In the genomic region with DNA sequence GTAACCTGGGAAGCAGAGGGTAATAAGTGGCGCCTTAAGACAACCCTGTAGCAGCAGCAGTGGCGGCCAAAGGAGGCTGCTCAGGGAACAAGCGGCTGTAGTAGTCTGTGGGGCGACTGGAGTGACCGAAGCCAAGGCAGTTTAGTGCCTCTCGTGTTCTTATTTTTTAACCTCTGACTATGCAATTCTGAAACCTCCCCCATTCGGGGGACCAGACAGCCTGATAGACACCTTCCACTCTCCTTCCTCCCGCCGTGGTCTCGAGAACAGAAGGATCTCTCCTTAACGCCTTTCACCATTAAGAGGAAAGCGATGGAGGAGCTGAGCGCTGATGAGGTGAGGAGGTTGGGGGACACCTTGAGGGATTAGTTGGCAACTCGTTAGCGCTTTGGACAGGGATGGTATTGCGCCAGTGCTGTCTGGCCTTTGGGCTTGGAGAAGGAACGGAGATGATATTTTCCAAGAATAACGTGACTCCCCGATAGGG, we compare ENCODE assay signal across 8 cellular contexts. TPM values are rescaled to one million over a fixed set of nuclear protein-coding genes. Genes with fewer than 3 reads are reported as not detected.
A peak's percentile ranks its signal among the peaks of the same experiment; 100 is the strongest.
DNase-seq lines count a peak whose midpoint lies in the region; ATAC-seq and TF ChIP-seq lines count a peak whose summit lies in the region.

No MANE protein-coding gene starts in this region.

- WGBS in lung, 2 donors: 0 to 1% methylated on average over 19 of the region's 19 CpGs
- WGBS in suprapubic skin: under 1% methylated on average over 18 of the region's 19 CpGs

- DNase-seq in BE2C (peak; percentile 10), PC-3 (peak; percentile 46), lung (ENCODE audit: low spot score) (peak; percentile 29), suprapubic skin (ENCODE audit: low spot score in 2 of 2) (peak in 1 of 2 donors; percentile 69), ecto neural progenitor cell (ENCODE audit: low spot score) (no peak)

- no peaks in the 10 kb centered on the region for H3K36me3 ChIP-seq in BE2C
- H3K36me3 ChIP-seq in PC-3 (ENCODE audit: low read depth, low read length): peaks cover 3% of the 10 kb centered on the region; the same call in 1 of the 2 replicates
- peaks cover 0 to 3% of the 10 kb centered on the region in 2 donors for H3K36me3 ChIP-seq in lung (ENCODE audit: control insufficient read depth in 2 of 2, insufficient read depth in 2 of 2, low read length in 2 of 2)
- peaks cover 13% of the 10 kb centered on the region for H3K36me3 ChIP-seq in suprapubic skin

- H3K4me1 ChIP-seq in BE2C: no peaks in the 10 kb centered on the region
- peaks cover 13% of the 10 kb centered on the region for H3K4me1 ChIP-seq in PC-3 (ENCODE audit: insufficient read depth, low read length)
- peaks cover 0 to 8% of the 10 kb centered on the region in 2 donors for H3K4me1 ChIP-seq in lung (ENCODE audit: control insufficient read depth in 2 of 2, insufficient read depth in 2 of 2, low read length in 2 of 2)
- H3K4me1 ChIP-seq in suprapubic skin: peaks cover 30% of the 10 kb centered on the region

- H3K79me2 ChIP-seq in PC-3 (ENCODE audit: low read length): peaks cover 52% of the 10 kb centered on the region

- no peak for TF ChIP-seq POLR2A in suprapubic skin (IDR thresholded peaks at IDR 0.05)

- TF ChIP-seq CTCF in BE2C (IDR thresholded peaks at IDR 0.05; ENCODE audit: low read depth, low read length): no peak
- peak; percentile 11; the same call in 1 of the 2 replicates for TF ChIP-seq CTCF in GM12875 (IDR thresholded peaks at IDR 0.05; ENCODE audit: borderline replicate concordance, insufficient read depth, low read depth, low read length)
- no peak for TF ChIP-seq CTCF in PC-3 (conservative IDR thresholded peaks at IDR 0.05; ENCODE audit: low read depth, low read length)
- no peak for TF ChIP-seq CTCF in lung (IDR thresholded peaks at IDR 0.05; ENCODE audit: control extremely low read depth, extremely low read depth)
- no peak for TF ChIP-seq CTCF in suprapubic skin (IDR thresholded peaks at IDR 0.05)

- intact Hi-C loops in PC-3 (cut with micrococcal nuclease): loop anchor here (2.0 to 5.0 kb wide), 3 partner anchors 36 to 161 kb away; a partner anchor contains a TSS

- H3K9me3 ChIP-seq in BE2C (no peaks in the 10 kb centered on the region), PC-3 (ENCODE audit: low read length) (no peaks in the 10 kb centered on the region), lung (ENCODE audit: control insufficient read depth in 2 of 2, insufficient read depth in 1 of 2, low read length in 1 of 2) (no peaks in the 10 kb centered on the region), suprapubic skin (no peaks in the 10 kb centered on the region)

- peak overlapping the region; percentile 81 for H3K9ac ChIP-seq in PC-3 (ENCODE audit: low read length)

- no peaks in the 10 kb centered on the region for H3K9me2 ChIP-seq in PC-3 (replicated peaks; ENCODE audit: low read length)

- peak overlapping the region; percentile 86 for H3K4me2 ChIP-seq in PC-3 (ENCODE audit: low read length)

- POLR2A ChIA-PET in PC-3 (lab: Charles Lee; ENCODE audit: unreplicated experiment): interaction anchor here (0.8 kb wide), 1 partner anchor 162 kb away, joined by 3 read pairs; no protein-coding TSS in a partner anchor

- no peaks in the 10 kb centered on the region for H4K20me1 ChIP-seq in PC-3 (ENCODE audit: low read length)

- CTCF ChIA-PET in PC-3 (lab: Charles Lee): interaction anchor here (0.6 kb wide), 1 partner anchor 83 kb away, joined by 3 read pairs; no protein-coding TSS in a partner anchor

- no peak for TF ChIP-seq EP300 in suprapubic skin (IDR thresholded peaks at IDR 0.05)

- H3K27me3 ChIP-seq in BE2C: no peaks in the 10 kb centered on the region
- no peaks in the 10 kb centered on the region for H3K27me3 ChIP-seq in PC-3 (ENCODE audit: low read length)
- H3K27me3 ChIP-seq in lung (ENCODE audit: control insufficient read depth, insufficient read depth): no peaks in the 10 kb centered on the region
- H3K27me3 ChIP-seq in suprapubic skin: no peaks in the 10 kb centered on the region

- peak overlapping the region; percentile 90 for H2AFZ ChIP-seq in PC-3 (ENCODE audit: low read length)

- ATAC-seq in HG03064 (IDR thresholded peaks at IDR 0.05; ENCODE audit: low read depth, unreplicated experiment) (peak; percentile 13), PC-3 (peak; percentile 35), lung (ENCODE audit: insufficient read depth, low FRiP score) (peak; percentile 36)

- H3K4me3 ChIP-seq in BE2C (ENCODE audit: low read depth, low read length): peak overlapping the region; percentile 88
- peak overlapping the region; percentile 97 for H3K4me3 ChIP-seq in GM12875 (ENCODE audit: low read depth, low read length)
- peak overlapping the region; percentile 81 for H3K4me3 ChIP-seq in PC-3 (ENCODE audit: low read length)
- peak overlapping the region; percentile 94 for H3K4me3 ChIP-seq in lung
- H3K4me3 ChIP-seq in suprapubic skin: peak overlapping the region; percentile 81

- H3F3A ChIP-seq in PC-3 (ENCODE audit: low read length, unreplicated experiment): no peaks in the 10 kb centered on the region

- peak overlapping the region; percentile 84 for H3K27ac ChIP-seq in PC-3 (ENCODE audit: low read length)
- peak overlapping the region; percentile 96 for H3K27ac ChIP-seq in cingulate gyrus (ENCODE audit: low read depth, low read length)
- peak overlapping the region; percentile 90 to 97 for H3K27ac ChIP-seq in lung (ENCODE audit: low read depth in 1 of 2, low read length in 1 of 2)
- H3K27ac ChIP-seq in suprapubic skin: peak overlapping the region; percentile 98

- no TSS peak for BruUV-seq in PC-3 (replicated peaks; lab: Mats Ljungman, UMichigan)

RNA-seq across cellular contexts. Expression of a gene that starts 0.6 kb away (rescaled TPM):
- polyA plus RNA-seq in BE2C (2012; ENCODE audit: insufficient read depth, insufficient read length, low read depth): 16.1 TPM
- total RNA-seq in PC-3 (2014; rRNA removed) (37.9 and 42.1 TPM in 2 replicates), lung (10 to 100 TPM; 37.0 to 51.0 TPM), suprapubic skin (100 to 1,000 TPM in 2 of 4 donors, 10 to 100 TPM in 2; 65.6 to 145 (median 96.5) TPM)
- polyA plus RNA-seq in lung: 10 to 100 TPM in 1 of 2 donors, 1 to 10 TPM in 1; 9.9 to 19.4 TPM

RNA-seq across cellular contexts. Expression of a gene that starts 36.4 kb away (rescaled TPM):
- polyA plus RNA-seq in BE2C (2012; ENCODE audit: insufficient read depth, insufficient read length, low read depth): not detected
- 6.0 and 7.5 TPM in 2 replicates for total RNA-seq in PC-3 (2014; rRNA removed)
- 1 to 10 TPM; 2.1 to 5.7 TPM for total RNA-seq in lung
- polyA plus RNA-seq in lung: 1 to 10 TPM; 9.7 to 9.8 TPM
- total RNA-seq in suprapubic skin: 10 to 100 TPM; 13.0 to 34.0 (median 21.1) TPM
